In genomic region chr20:61253640-61254511, GRCh38 we compare ENCODE assay signal across 2 cellular contexts.
TF ChIP-seq lines count a peak whose summit lies in the region.

No MANE protein-coding gene starts in this region.

TF ChIP-seq in HEK293, 187 proteins besides CTCF, POLR2A, EP300 and RAD21 (continued from another document):
- TF ChIP-seq ZNF398 (tag by site-specific recombination; IDR thresholded peaks at IDR 0.05), result peak; percentile 69
- peak; percentile 57 for TF ChIP-seq OSR2 (tag by site-specific recombination; IDR thresholded peaks at IDR 0.05)
- TF ChIP-seq ZBTB26 (tag by site-specific recombination; optimal IDR thresholded peaks at IDR 0.05), result peak; percentile 62
- TF ChIP-seq ZBTB8A (tag by site-specific recombination; IDR thresholded peaks at IDR 0.05), result peak; percentile 76
- no peak for TF ChIP-seq ZNF621 (tag by site-specific recombination; IDR thresholded peaks at IDR 0.05)
- peak; percentile 86 for TF ChIP-seq ZNF449 (tag by site-specific recombination; IDR thresholded peaks at IDR 0.05)
- peak; percentile 46; the same call in 1 of the 2 replicates for TF ChIP-seq ZNF561 (tag by site-specific recombination; IDR thresholded peaks at IDR 0.05; ENCODE audit: borderline replicate concordance)
- peak; percentile 59 for TF ChIP-seq ZFHX2 (tag by site-specific recombination; conservative IDR thresholded peaks at IDR 0.05)
- TF ChIP-seq ZBTB20 (tag by site-specific recombination; IDR thresholded peaks at IDR 0.05), result peak; percentile 50; the same call in 1 of the 2 replicates
- TF ChIP-seq SP2 (tag by site-specific recombination; IDR thresholded peaks at IDR 0.05), result peak; percentile 13; the same call in 1 of the 2 replicates
- peak; percentile 81 for TF ChIP-seq GLIS2 (tag by site-specific recombination; IDR thresholded peaks at IDR 0.05)
- peak; percentile 62; the same call in 1 of the 2 replicates for TF ChIP-seq ZIC2 (tag by site-specific recombination; IDR thresholded peaks at IDR 0.05)
- TF ChIP-seq ZBTB6 (tag by site-specific recombination; IDR thresholded peaks at IDR 0.05), result peak; percentile 86
- TF ChIP-seq ZNF114 (tag by site-specific recombination; IDR thresholded peaks at IDR 0.05), result no peak
- TF ChIP-seq ZNF423 (tag by site-specific recombination; IDR thresholded peaks at IDR 0.05), result 0 out of 2 replicates have a peak, but pooled peaks have one; percentile 10
- 0 out of 2 replicates have a peak, but pooled peaks have one; percentile 20 for TF ChIP-seq ZNF341 (tag by site-specific recombination; IDR thresholded peaks at IDR 0.05; ENCODE audit: low read depth)
- TF ChIP-seq ZNF140 (tag by site-specific recombination; IDR thresholded peaks at IDR 0.05), result no peak
- peak; percentile 61; the same call in 1 of the 2 replicates for TF ChIP-seq ZNF335 (tag by site-specific recombination; conservative IDR thresholded peaks at IDR 0.05)

TF ChIP-seq in WTC11, 78 proteins besides CTCF, POLR2A, EP300 and RAD21 (continued from another document):
- TF ChIP-seq EMX1 (CRISPR knock-in tag; IDR thresholded peaks at IDR 0.05), result no peak
